ENCODE assay signal across 8 cellular contexts in the genomic region with DNA sequence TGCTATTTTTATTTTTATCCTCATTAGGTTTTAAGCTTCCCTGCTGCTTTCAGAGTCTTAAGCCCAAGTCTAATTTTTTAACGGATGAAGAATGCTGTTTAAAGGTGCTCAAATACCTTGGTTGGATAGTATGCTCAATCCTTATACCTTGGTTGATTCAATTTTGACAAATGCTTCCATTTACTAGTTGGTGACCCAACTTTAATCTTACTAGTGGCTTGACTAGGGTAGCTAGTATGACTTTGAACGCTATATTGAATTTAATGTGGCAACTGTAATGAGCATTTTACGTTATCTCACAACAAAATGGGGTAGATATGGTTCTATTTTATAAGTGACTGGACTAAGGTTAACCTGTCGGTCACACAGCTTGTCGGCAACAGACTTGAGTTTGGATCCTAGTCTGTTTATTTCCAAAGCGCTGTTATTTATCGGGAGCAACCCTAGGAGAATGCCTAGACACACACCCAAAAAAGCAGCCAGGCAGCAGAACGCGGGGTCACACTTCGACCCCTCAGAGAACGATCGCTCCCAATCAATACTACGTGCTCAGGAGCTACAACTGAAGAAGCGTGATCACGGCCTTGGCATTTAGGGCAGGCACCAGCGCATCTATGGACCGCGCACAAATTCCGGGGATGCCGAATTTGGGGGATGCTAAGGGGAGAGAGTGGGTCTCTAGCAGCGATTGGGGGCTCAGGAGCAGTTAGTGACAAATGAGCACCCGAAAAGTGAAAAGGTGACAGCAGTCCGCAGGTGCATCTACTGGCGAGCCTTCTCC. TPM values are rescaled to one million over a fixed set of nuclear protein-coding genes. Genes with fewer than 3 reads are reported as not detected.
DNase-seq lines count a peak whose midpoint lies in the region; ATAC-seq, FAIRE-seq and TF ChIP-seq lines count a peak whose summit lies in the region.

No MANE protein-coding gene starts in this region.

- peak; percentile 12 for ATAC-seq in activated CD8-positive, alpha-beta memory T cell treated with anti-CD3 and anti-CD28 coated beads, Interleukin-2, amount 10 ng/mL, durations not matched to agents 7 days and 5 days
- ATAC-seq in pancreas (no peak), HG03565 (IDR thresholded peaks at IDR 0.05; ENCODE audit: unreplicated experiment) (no peak)

- H3K4me1 Mint-ChIP-seq in activated CD8-positive, alpha-beta memory T cell treated with anti-CD3 and anti-CD28 coated beads, Interleukin-2, amount 10 ng/mL, durations not matched to agents 7 days and 5 days: peaks cover 14% of the 10 kb centered on the region

- CTCF ChIA-PET in activated CD8-positive, alpha-beta memory T cell treated with anti-CD3 and anti-CD28 coated beads, Interleukin-2, amount 10 ng/mL, durations not matched to agents 7 days and 5 days (lab: Charles Lee): interaction anchor here (0.7 to 2.7 kb wide), 14 partner anchors 7 to 172 kb away, joined by 3 to 17 read pairs (median 5); a partner anchor contains a TSS

- no peaks in the 10 kb centered on the region for H3K79me2 ChIP-seq in Loucy (ENCODE audit: insufficient read depth, low read length)

- peak overlapping the region; percentile 82 for H3K4me3 ChIP-seq in Loucy (ENCODE audit: low read length, poor library complexity, severe bottlenecking)
- peak overlapping the region; percentile 39 for H3K4me3 ChIP-seq in endocrine pancreas (ENCODE audit: control insufficient read depth, insufficient read depth, low read length)
- H3K4me3 ChIP-seq in pancreas: peak overlapping the region; percentile 36 to 74 (median 56)

- TF ChIP-seq CTCF in Loucy (conservative IDR thresholded peaks at IDR 0.05; ENCODE audit: low read length): no peak
- no peak for TF ChIP-seq CTCF in pancreas (IDR thresholded peaks at IDR 0.05)

- FAIRE-seq in pancreas (lab: Jason Lieb, UNC): no peak

- peak overlapping the region; percentile 95 for H2AFZ ChIP-seq in Loucy (ENCODE audit: low read length)

- intact Hi-C loops in pancreas (cut with DNase I): no loop called here

- H3K4me3 Mint-ChIP-seq in activated CD8-positive, alpha-beta memory T cell treated with anti-CD3 and anti-CD28 coated beads, Interleukin-2, amount 10 ng/mL, durations not matched to agents 7 days and 5 days: peak overlapping the region; percentile 75

- no peaks in the 10 kb centered on the region for H3F3A ChIP-seq in Loucy (ENCODE audit: low read depth)

- no peak for DNase-seq in activated CD8-positive, alpha-beta memory T cell treated with anti-CD3 and anti-CD28 coated beads, Interleukin-2, amount 10 ng/mL, durations not matched to agents 7 days and 5 days
- DNase-seq in activated CD8-positive, alpha-beta memory T cell treated with anti-CD3 and anti-CD28 coated beads, Interleukin-2, amount 50 U/mL, for 48 hours: no peak
- peak in 1 of 6 donors; percentile 18 for DNase-seq in pancreas
- no peak for DNase-seq in T-helper 9 cell
- DNase-seq in foreskin melanocyte: no peak

- H3K9me3 Mint-ChIP-seq in activated CD8-positive, alpha-beta memory T cell treated with anti-CD3 and anti-CD28 coated beads, Interleukin-2, amount 10 ng/mL, durations not matched to agents 7 days and 5 days (ENCODE audit: low read depth): peaks cover 5% of the 10 kb centered on the region

- H3K9me3 ChIP-seq in Loucy (ENCODE audit: insufficient read depth, low read depth, low read length) (no peaks in the 10 kb centered on the region), endocrine pancreas (ENCODE audit: control insufficient read depth, low read length) (no peaks in the 10 kb centered on the region), pancreas (no peaks in the 10 kb centered on the region)

- H3K9ac ChIP-seq in Loucy (ENCODE audit: low read depth, low read length, poor library complexity, severe bottlenecking) (peak overlapping the region; percentile 68), endocrine pancreas (ENCODE audit: control insufficient read depth, insufficient read depth, low read length) (peak overlapping the region; percentile 84)

- H4K20me1 ChIP-seq in Loucy (ENCODE audit: insufficient read depth, low read length, poor library complexity, severe bottlenecking): peaks cover 6% of the 10 kb centered on the region

- H3K4me2 ChIP-seq in Loucy (ENCODE audit: low read depth, low read length, poor library complexity, severe bottlenecking): peak overlapping the region; percentile 89

- no peaks in the 10 kb centered on the region for H3K9me2 ChIP-seq in Loucy (replicated peaks; ENCODE audit: low read depth, low read length)

- H3K27me3 ChIP-seq in Loucy (ENCODE audit: insufficient read depth, low read length, poor library complexity, severe bottlenecking): no peaks in the 10 kb centered on the region
- no peaks in the 10 kb centered on the region for H3K27me3 ChIP-seq in endocrine pancreas (ENCODE audit: control insufficient read depth, insufficient read depth, low read length)
- no peaks in the 10 kb centered on the region for H3K27me3 ChIP-seq in pancreas

- H3K36me3 ChIP-seq in Loucy (ENCODE audit: insufficient read depth, low read length) (no peaks in the 10 kb centered on the region), endocrine pancreas (ENCODE audit: control insufficient read depth, insufficient read depth, low read length) (no peaks in the 10 kb centered on the region), pancreas (no peaks in the 10 kb centered on the region)

- 16 to 18% methylated on average over 24 of the region's 24 CpGs for WGBS in pancreas, 2 donors

- H3K27ac Mint-ChIP-seq in activated CD8-positive, alpha-beta memory T cell treated with anti-CD3 and anti-CD28 coated beads, Interleukin-2, amount 10 ng/mL, durations not matched to agents 7 days and 5 days: peak overlapping the region; percentile 34

- H3K4me1 ChIP-seq in Loucy (ENCODE audit: insufficient read depth, low read length, poor library complexity, severe bottlenecking) (peaks cover 28% of the 10 kb centered on the region), endocrine pancreas (ENCODE audit: control insufficient read depth, insufficient read depth, low read length) (no peaks in the 10 kb centered on the region), pancreas (peaks cover 0 to 9% (median 0%) of the 10 kb centered on the region in 3 donors)

- no peaks in the 10 kb centered on the region for H3K27me3 Mint-ChIP-seq in activated CD8-positive, alpha-beta memory T cell treated with anti-CD3 and anti-CD28 coated beads, Interleukin-2, amount 10 ng/mL, durations not matched to agents 7 days and 5 days

- H3K36me3 Mint-ChIP-seq in activated CD8-positive, alpha-beta memory T cell treated with anti-CD3 and anti-CD28 coated beads, Interleukin-2, amount 10 ng/mL, durations not matched to agents 7 days and 5 days: peaks cover 13% of the 10 kb centered on the region

- peak overlapping the region; percentile 52 to 87 (median 74) for H3K27ac ChIP-seq in pancreas

RNA-seq across cellular contexts. Expression of a gene that starts 0.6 kb away (rescaled TPM):
- total RNA-seq in activated CD8-positive, alpha-beta memory T cell treated with anti-CD3 and anti-CD28 coated beads, Interleukin-2, amount 10 ng/mL, durations not matched to agents 7 days and 5 days: 1 to 10 TPM; 3.7 to 6.5 TPM
- total RNA-seq in pancreas: 1 to 10 TPM; 3.8 to 9.2 (median 6.1) TPM
- 1 to 10 TPM; 2.1 to 5.9 TPM for polyA plus RNA-seq in pancreas

RNA-seq across cellular contexts. Expression of a gene that starts 4.8 kb away (rescaled TPM):
- under 1 TPM; 0.42 to 0.58 TPM for total RNA-seq in activated CD8-positive, alpha-beta memory T cell treated with anti-CD3 and anti-CD28 coated beads, Interleukin-2, amount 10 ng/mL, durations not matched to agents 7 days and 5 days
- total RNA-seq in pancreas: 1 to 10 TPM in 3 of 6 donors, under 1 TPM in 3; 0.37 to 1.2 (median 1.0) TPM
- under 1 TPM; 0.27 to 0.73 TPM for polyA plus RNA-seq in pancreas
